Comparison of ENCODE assay signal across 8 cellular contexts in the genomic region with DNA sequence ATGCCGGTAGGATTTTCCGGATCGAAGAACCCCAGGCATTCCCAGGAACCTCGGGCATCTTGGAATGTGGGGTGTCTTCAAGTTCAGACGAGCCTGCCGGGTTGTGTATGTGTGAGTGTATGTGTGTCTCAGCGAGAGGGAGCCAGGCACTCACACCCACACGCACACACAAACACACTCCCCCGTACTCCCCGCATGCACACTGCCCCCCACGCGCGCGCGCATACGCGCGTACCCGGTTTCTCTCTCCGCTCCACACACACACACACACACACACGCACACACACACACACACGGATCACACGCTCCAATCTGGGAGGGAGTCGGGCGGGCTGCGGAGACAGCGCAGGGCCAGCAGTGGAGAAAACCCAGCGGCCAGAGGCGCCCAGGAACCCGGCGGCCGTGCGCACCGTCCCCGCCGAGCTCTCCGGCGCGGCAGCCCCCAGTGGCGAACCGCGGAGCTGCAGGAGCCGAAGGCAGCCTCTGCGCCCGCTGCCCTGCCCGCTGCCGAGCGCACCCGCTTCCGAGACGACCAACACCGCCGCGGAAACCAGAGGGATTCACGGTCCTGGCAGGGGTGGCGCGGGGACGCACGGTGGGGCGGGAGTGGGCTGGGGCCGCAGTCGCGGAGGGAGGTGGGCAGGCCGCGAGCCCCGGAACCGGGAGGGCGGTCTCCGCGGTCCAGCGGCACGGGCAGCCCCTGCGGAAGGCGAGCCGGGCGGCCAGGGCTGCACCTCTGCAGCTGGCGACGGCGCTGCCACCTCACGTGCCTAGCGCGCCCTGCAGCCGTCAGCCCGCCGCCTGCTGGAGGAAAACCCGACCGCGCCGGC. TPM values are rescaled to one million over a fixed set of nuclear protein-coding genes. Genes with fewer than 3 reads are reported as not detected.
A peak's percentile ranks its signal among the peaks of the same experiment; 100 is the strongest.
DNase-seq lines count a peak whose midpoint lies in the region; ATAC-seq and TF ChIP-seq lines count a peak whose summit lies in the region.

A gene (minus strand): TSS at position 125 of the 830 bp plus-strand sequence.

- peaks cover 17% of the 10 kb centered on the region for H3K27me3 ChIP-seq in HCT116 (ENCODE audit: insufficient read depth, low read length)

- DNase-seq in DMS79 treated with DMSO at 0.1 percent for 48 hours (lab: John Stamatoyannopoulos, UW): peak; percentile 77
- DNase-seq in HCT116 (ENCODE audit: low read depth, low spot score): peak; percentile 38
- peak; percentile 84 for DNase-seq in NCI-H146 treated with DMSO at 0.1 percent for 48 hours (lab: John Stamatoyannopoulos, UW; ENCODE audit: unreplicated experiment)
- DNase-seq in activated CD4-positive, alpha-beta T cell treated with anti-CD3 and anti-CD28 coated beads for 24 hours (ENCODE audit: low read depth in 2 of 2): peak; percentile 54 to 59
- DNase-seq in choroid plexus epithelial cell (ENCODE audit: low read depth): peak; percentile 75
- DNase-seq in left colon: peak; percentile 60 to 82
- DNase-seq in stimulated activated CD4-positive, alpha-beta T cell treated with anti-CD3 and anti-CD28 coated beads, Interleukin-1b, Interleukin-23, amount 100 ng/mL, for 4 hours (ENCODE audit: low read depth in 2 of 2): peak; percentile 57 to 67

- ATAC-seq in HCT116: peak; percentile 95
- ATAC-seq in left colon: peak; percentile 91
- no peak for ATAC-seq in GM21528 (IDR thresholded peaks at IDR 0.05; ENCODE audit: low FRiP score, unreplicated experiment)

- no peaks in the 10 kb centered on the region for H3K9me3 ChIP-seq in HCT116 (ENCODE audit: control insufficient read depth in 1 of 2, insufficient read depth in 1 of 2, low read depth in 1 of 2, low read length in 2 of 2)

- H3K9me2 ChIP-seq in HCT116 (ENCODE audit: insufficient read depth): no peaks in the 10 kb centered on the region

- peak within 1 kb of the TSS; percentile 72 for H3K4me2 ChIP-seq in HCT116 (ENCODE audit: low read length)

- peak within 1 kb of the TSS; percentile 56 for H2AFZ ChIP-seq in HCT116 (ENCODE audit: low read depth, low read length, poor library complexity, severe bottlenecking)

- H4K20me1 ChIP-seq in HCT116 (ENCODE audit: insufficient read depth): no peaks in the 10 kb centered on the region

- no peak within 1 kb of the TSS; the same call in 1 of the 2 replicates for H3K27ac ChIP-seq in HCT116 (ENCODE audit: low read depth, low read length)

- POLR2A ChIA-PET in HCT116 (lab: Charles Lee): no interaction called here

- peak; percentile 18; the same call in 1 of the 2 replicates for TF ChIP-seq RAD21 in HCT116 (IDR thresholded peaks at IDR 0.05; ENCODE audit: low read depth)

- CTCF ChIA-PET in HCT116 (lab: Charles Lee): interaction anchor here (0.7 to 1.7 kb wide), 5 partner anchors 9 to 259 kb away, joined by 3 to 8 read pairs (median 3); no protein-coding TSS in a partner anchor

- BruUV-seq in HCT116 (replicated peaks; lab: Mats Ljungman, UMichigan): no TSS peak

- H3K36me3 ChIP-seq in HCT116 (ENCODE audit: control insufficient read depth in 1 of 2, insufficient read depth in 2 of 2, low read length in 2 of 2): no peaks in the 10 kb centered on the region

- no peaks in the 10 kb centered on the region for H3K79me2 ChIP-seq in HCT116 (ENCODE audit: insufficient read depth, low read length)

- no peak within 1 kb of the TSS for H3K9ac ChIP-seq in HCT116 (ENCODE audit: low read length)

- H3K4me1 ChIP-seq in HCT116 (ENCODE audit: control insufficient read depth in 1 of 2, insufficient read depth in 2 of 2, low read length in 2 of 2): peaks cover 0 to 12% of the 10 kb centered on the region in 2 experiments; a peak in 2 of 4 replicates

- TF ChIP-seq CTCF in HCT116 (IDR thresholded peaks at IDR 0.05 in 2 of 3, conservative IDR thresholded peaks at IDR 0.05 in 1 of 3; ENCODE audit: borderline replicate concordance in 1 of 3, insufficient read depth in 1 of 3, low read depth in 2 of 3, low read length in 2 of 3) (peak in 2 of 3 experiments; percentile 37 to 60; a peak in 4 of 6 replicates), choroid plexus epithelial cell (conservative IDR thresholded peaks at IDR 0.05; ENCODE audit: low read depth, low read length) (peak; percentile 51)

- RAD21 ChIA-PET in HCT116 (lab: Charles Lee; ENCODE audit: low non-redundant PET in 1 of 2, low total read pairs in 2 of 2, uncharacterized antibody in 2 of 2, unreplicated experiment in 2 of 2): interaction anchor here (0.7 to 1.7 kb wide), 3 partner anchors 64 to 259 kb away, joined by 3 to 5 read pairs (median 4); no protein-coding TSS in a partner anchor

- no peak for TF ChIP-seq POLR2A in HCT116 (IDR thresholded peaks at IDR 0.05; ENCODE audit: borderline replicate concordance, extremely low read depth, insufficient read depth, insufficient read length)

- H3K4me3 ChIP-seq in HCT116 (replicated peaks in 1 of 2; ENCODE audit: low read depth in 1 of 2, low read length in 2 of 2) (peak within 1 kb of the TSS in 1 of 2 experiments; percentile 34; a peak in 2 of 4 replicates), choroid plexus epithelial cell (ENCODE audit: low read depth, low read length) (peak within 1 kb of the TSS; percentile 54)

- intact Hi-C loops in HCT116 (cut with micrococcal nuclease) (loop anchor here (1.0 kb wide), 1 partner anchor 259 kb away; no protein-coding TSS in a partner anchor), left colon (cut with DNase I, micrococcal nuclease) (no loop called here)

TF ChIP-seq in HCT116, 20 proteins besides CTCF, POLR2A, EP300 and RAD21:
- TF ChIP-seq, protein P1, sequence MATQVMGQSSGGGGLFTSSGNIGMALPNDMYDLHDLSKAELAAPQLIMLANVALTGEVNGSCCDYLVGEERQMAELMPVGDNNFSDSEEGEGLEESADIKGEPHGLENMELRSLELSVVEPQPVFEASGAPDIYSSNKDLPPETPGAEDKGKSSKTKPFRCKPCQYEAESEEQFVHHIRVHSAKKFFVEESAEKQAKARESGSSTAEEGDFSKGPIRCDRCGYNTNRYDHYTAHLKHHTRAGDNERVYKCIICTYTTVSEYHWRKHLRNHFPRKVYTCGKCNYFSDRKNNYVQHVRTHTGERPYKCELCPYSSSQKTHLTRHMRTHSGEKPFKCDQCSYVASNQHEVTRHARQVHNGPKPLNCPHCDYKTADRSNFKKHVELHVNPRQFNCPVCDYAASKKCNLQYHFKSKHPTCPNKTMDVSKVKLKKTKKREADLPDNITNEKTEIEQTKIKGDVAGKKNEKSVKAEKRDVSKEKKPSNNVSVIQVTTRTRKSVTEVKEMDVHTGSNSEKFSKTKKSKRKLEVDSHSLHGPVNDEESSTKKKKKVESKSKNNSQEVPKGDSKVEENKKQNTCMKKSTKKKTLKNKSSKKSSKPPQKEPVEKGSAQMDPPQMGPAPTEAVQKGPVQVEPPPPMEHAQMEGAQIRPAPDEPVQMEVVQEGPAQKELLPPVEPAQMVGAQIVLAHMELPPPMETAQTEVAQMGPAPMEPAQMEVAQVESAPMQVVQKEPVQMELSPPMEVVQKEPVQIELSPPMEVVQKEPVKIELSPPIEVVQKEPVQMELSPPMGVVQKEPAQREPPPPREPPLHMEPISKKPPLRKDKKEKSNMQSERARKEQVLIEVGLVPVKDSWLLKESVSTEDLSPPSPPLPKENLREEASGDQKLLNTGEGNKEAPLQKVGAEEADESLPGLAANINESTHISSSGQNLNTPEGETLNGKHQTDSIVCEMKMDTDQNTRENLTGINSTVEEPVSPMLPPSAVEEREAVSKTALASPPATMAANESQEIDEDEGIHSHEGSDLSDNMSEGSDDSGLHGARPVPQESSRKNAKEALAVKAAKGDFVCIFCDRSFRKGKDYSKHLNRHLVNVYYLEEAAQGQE (IDR thresholded peaks at IDR 0.05; ENCODE audit: low read depth): no peak
- TF ChIP-seq, protein P2, sequence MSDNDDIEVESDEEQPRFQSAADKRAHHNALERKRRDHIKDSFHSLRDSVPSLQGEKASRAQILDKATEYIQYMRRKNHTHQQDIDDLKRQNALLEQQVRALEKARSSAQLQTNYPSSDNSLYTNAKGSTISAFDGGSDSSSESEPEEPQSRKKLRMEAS (IDR thresholded peaks at IDR 0.05): peak; percentile 83
- TF ChIP-seq TCF7L2 (IDR thresholded peaks at IDR 0.05; ENCODE audit: borderline replicate concordance, extremely low read depth, insufficient read depth, insufficient read length) (peak; percentile 12), EZH2phosphoT487 (IDR thresholded peaks at IDR 0.05; ENCODE audit: borderline replicate concordance) (no peak)
TF ChIP-seq in HCT116: peak in this region for 2.

RNA-seq across cellular contexts. Expression of the gene that starts here (rescaled TPM):
- not detected for total RNA-seq in HCT116 (2021; ENCODE audit: unreplicated experiment)
- polyA plus RNA-seq in HCT116 (2012): not detected in 2 replicates
- under 1 TPM; 0.36 to 0.64 TPM for total RNA-seq in left colon

Comparison
In these comparisons a context has a peak if more than half of its experiments do, and no peak if none do; other contexts are left out.
1. Peak in DNase-seq, ATAC-seq and H3K4me2 ChIP-seq in HCT116; RNA of the gene not detected or under 1 TPM.
2. Peak in DNase-seq and ATAC-seq in left colon; RNA of the gene not detected or under 1 TPM.